ENCODE assay signal across 26 cellular contexts in the genomic region with DNA sequence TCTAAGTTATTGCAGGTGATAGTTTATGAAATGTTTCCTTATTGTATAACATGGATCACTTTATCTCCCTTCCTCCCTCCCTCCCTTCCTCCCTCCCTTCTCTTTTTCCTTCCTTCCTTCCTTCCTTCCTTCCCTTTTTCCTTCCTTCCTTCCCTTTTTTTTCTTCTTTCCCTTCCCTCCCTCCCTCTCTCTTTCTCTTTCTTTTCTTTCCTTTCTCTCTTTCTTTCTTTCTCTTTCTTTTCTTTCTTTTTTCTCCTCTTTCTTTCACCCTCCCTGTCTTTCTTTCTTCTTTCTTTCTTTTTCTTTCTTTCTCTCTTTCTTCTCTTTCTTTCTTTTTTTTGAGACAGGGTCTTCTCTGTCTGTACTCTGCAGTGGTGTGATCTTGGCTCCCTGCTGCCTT. TPM values are rescaled to one million over a fixed set of nuclear protein-coding genes. Genes with fewer than 3 reads are reported as not detected.
DNase-seq lines count a peak whose midpoint lies in the region; ATAC-seq and TF ChIP-seq lines count a peak whose summit lies in the region.
"Had no signal": no experiment of that assay in that cellular context is flagged by ENCODE, and none has a peak within 500 bp of the region (broad histone marks: within the 10 kb centered on the region; RNA-seq: fewer than 3 reads in every experiment).

No MANE protein-coding gene starts in this region.

- ATAC-seq in T-helper 17 cell (no peak), HG02852 (IDR thresholded peaks at IDR 0.05; ENCODE audit: unreplicated experiment) (no peak)
- ATAC-seq in central memory CD8-positive, alpha-beta T cell (replicated peaks; ENCODE audit: extremely low read depth, poor library complexity, severe bottlenecking), result no peak
- ATAC-seq: GM12878 had no signal

- intact Hi-C loops in left ventricle myocardium inferior (cut with micrococcal nuclease), result no loop called here

- peaks cover 23% of the 10 kb centered on the region for H3K27me3 Mint-ChIP-seq in T-helper 17 cell
- H3K27me3 Mint-ChIP-seq in central memory CD8-positive, alpha-beta T cell, result peaks cover 38% of the 10 kb centered on the region

- POLR2A ChIA-PET in HEK293 (lab: Yijun Ruan, JAX), result no interaction called here

- H3K4me1 ChIP-seq in HEK293 (ENCODE audit: control insufficient read depth, insufficient read depth, low read length) (no peaks in the 10 kb centered on the region), left ventricle myocardium inferior (no peaks in the 10 kb centered on the region)
- H3K4me1 ChIP-seq: BE2C, BLaER1 had no signal

- peaks cover 3% of the 10 kb centered on the region for H3K4me1 Mint-ChIP-seq in T-helper 17 cell
- H3K4me1 Mint-ChIP-seq in central memory CD8-positive, alpha-beta T cell, result no peaks in the 10 kb centered on the region
- H3K4me1 Mint-ChIP-seq: CD14-positive monocyte had no signal

- peaks cover 8% of the 10 kb centered on the region for H3K27me3 ChIP-seq in left ventricle myocardium inferior (ENCODE audit: low read depth)
- H3K27me3 ChIP-seq: BE2C, BLaER1 had no signal

- H3K27ac ChIP-seq in HEK293 (ENCODE audit: extremely low read depth, low read depth, low read length), result no peak overlapping the region
- H3K27ac ChIP-seq in left ventricle myocardium inferior (replicated peaks), result no peak overlapping the region
- H3K27ac ChIP-seq: BLaER1 had no signal

- H3K4me3 ChIP-seq in HEK293 (ENCODE audit: low read depth, low read length) (no peak overlapping the region), left ventricle myocardium inferior (no peak overlapping the region)
- H3K4me3 ChIP-seq: BLaER1, GM12878 had no signal

- peak overlapping the region; percentile 39 for H3K27ac Mint-ChIP-seq in T-helper 17 cell
- H3K27ac Mint-ChIP-seq in central memory CD8-positive, alpha-beta T cell (ENCODE audit: low read depth), result peak overlapping the region; percentile 20
- H3K27ac Mint-ChIP-seq: CD14-positive monocyte; CD4-positive, alpha-beta memory T cell; CD4-positive, CD25-positive, alpha-beta regulatory T cell; CD8-positive, alpha-beta memory T cell had no signal

- H3K4me3 Mint-ChIP-seq in T-helper 17 cell, result no peak overlapping the region
- no peak overlapping the region for H3K4me3 Mint-ChIP-seq in central memory CD8-positive, alpha-beta T cell
- H3K4me3 Mint-ChIP-seq: CD14-positive monocyte; CD4-positive, alpha-beta memory T cell; CD4-positive, CD25-positive, alpha-beta regulatory T cell; CD8-positive, alpha-beta memory T cell had no signal

- CTCF ChIA-PET in HEK293 (lab: Yijun Ruan, JAX), result no interaction called here

- H3K36me3 ChIP-seq in HEK293 (ENCODE audit: control insufficient read depth in 2 of 2, insufficient read depth in 1 of 2, low read length in 2 of 2), result no peaks in the 10 kb centered on the region
- no peaks in the 10 kb centered on the region for H3K36me3 ChIP-seq in left ventricle myocardium inferior
- H3K36me3 ChIP-seq: BE2C, BLaER1 had no signal

- no peaks in the 10 kb centered on the region for H3K9me3 Mint-ChIP-seq in central memory CD8-positive, alpha-beta T cell
- H3K9me3 Mint-ChIP-seq: CD4-positive, alpha-beta memory T cell; CD8-positive, alpha-beta memory T cell had no signal

- TF ChIP-seq CTCF in HEK293 (tag by site-specific recombination; IDR thresholded peaks at IDR 0.05) (no peak), left ventricle myocardium inferior (IDR thresholded peaks at IDR 0.05; ENCODE audit: borderline replicate concordance) (no peak)

- H3K9me3 ChIP-seq in HEK293 (ENCODE audit: control insufficient read depth, insufficient read depth, low read depth, low read length), result no peaks in the 10 kb centered on the region
- H3K9me3 ChIP-seq in T-helper 17 cell (ENCODE audit: control insufficient read depth, low read length, poor library complexity, severe bottlenecking), result peaks cover 3% of the 10 kb centered on the region
- H3K9me3 ChIP-seq in left ventricle myocardium inferior (replicated peaks), result no peaks in the 10 kb centered on the region
- H3K9me3 ChIP-seq: BE2C, BLaER1 had no signal

- no peak for DNase-seq in T-helper 17 cell
- DNase-seq in central memory CD8-positive, alpha-beta T cell (ENCODE audit: low spot score in 2 of 2), result no peak
- DNase-seq in left ventricle myocardium inferior, result no peak
- DNase-seq: 8988T; ACHN; BE2C; C1 segment of cervical spinal cord; CD4-positive, alpha-beta memory T cell; CD4-positive, CD25-positive, alpha-beta regulatory T cell; CD8-positive, alpha-beta memory T cell; COR-L47; DMS 273 treated with DMSO at 0.1 percent for 48 hours; DMS153; DMS53; DMS79; DND-41; EL; GDM1 had no signal

- H3K36me3 Mint-ChIP-seq in T-helper 17 cell (ENCODE audit: low read depth), result no peaks in the 10 kb centered on the region
- H3K36me3 Mint-ChIP-seq in central memory CD8-positive, alpha-beta T cell (ENCODE audit: insufficient read depth), result no peaks in the 10 kb centered on the region
- H3K36me3 Mint-ChIP-seq: CD14-positive monocyte; CD4-positive, alpha-beta memory T cell; CD4-positive, CD25-positive, alpha-beta regulatory T cell had no signal

TF ChIP-seq in HEK293, 187 proteins besides CTCF, POLR2A, EP300 and RAD21:
- TF ChIP-seq PRDM1 (tag by site-specific recombination; IDR thresholded peaks at IDR 0.05) (peak; percentile 50; the same call in 1 of the 2 replicates), ZNF624 (tag by site-specific recombination; IDR thresholded peaks at IDR 0.05) (no peak), ZXDB (tag by site-specific recombination; IDR thresholded peaks at IDR 0.05) (no peak), ZNF366 (tag by site-specific recombination; conservative IDR thresholded peaks at IDR 0.05) (peak; percentile 89)

RNA-seq across cellular contexts. Expression of gene OR2B3, which starts 5.8 kb away (rescaled TPM):
- total RNA-seq in T-helper 17 cell (not detected), left ventricle myocardium inferior (not detected)
- total RNA-seq: A673; CD4-positive, alpha-beta memory T cell; CD4-positive, CD25-positive, alpha-beta regulatory T cell; CD8-positive, alpha-beta memory T cell; Daoy; G401; GM12878 had no signal

RNA-seq across cellular contexts. Expression of gene OR2J1, which starts 18.0 kb away (rescaled TPM):
- not detected for total RNA-seq in T-helper 17 cell
- not detected for total RNA-seq in left ventricle myocardium inferior
- total RNA-seq: A673; CD4-positive, alpha-beta memory T cell; CD4-positive, CD25-positive, alpha-beta regulatory T cell; CD8-positive, alpha-beta memory T cell; Daoy; G401; GM12878 had no signal

RNA-seq across cellular contexts. Expression of gene OR2J3, which starts 26.5 kb away (rescaled TPM):
- total RNA-seq in T-helper 17 cell (not detected), left ventricle myocardium inferior (not detected)
- total RNA-seq: A673; CD4-positive, alpha-beta memory T cell; CD4-positive, CD25-positive, alpha-beta regulatory T cell; CD8-positive, alpha-beta memory T cell; Daoy; G401; GM12878 had no signal

RNA-seq across cellular contexts. Expression of gene OR2W1, which starts 36.3 kb away (rescaled TPM):
- total RNA-seq in T-helper 17 cell (not detected), left ventricle myocardium inferior (not detected)
- total RNA-seq: A673; CD4-positive, alpha-beta memory T cell; CD4-positive, CD25-positive, alpha-beta regulatory T cell; CD8-positive, alpha-beta memory T cell; Daoy; G401; GM12878 had no signal
